1 cellular context compared by ENCODE assay signal in the genomic region with DNA sequence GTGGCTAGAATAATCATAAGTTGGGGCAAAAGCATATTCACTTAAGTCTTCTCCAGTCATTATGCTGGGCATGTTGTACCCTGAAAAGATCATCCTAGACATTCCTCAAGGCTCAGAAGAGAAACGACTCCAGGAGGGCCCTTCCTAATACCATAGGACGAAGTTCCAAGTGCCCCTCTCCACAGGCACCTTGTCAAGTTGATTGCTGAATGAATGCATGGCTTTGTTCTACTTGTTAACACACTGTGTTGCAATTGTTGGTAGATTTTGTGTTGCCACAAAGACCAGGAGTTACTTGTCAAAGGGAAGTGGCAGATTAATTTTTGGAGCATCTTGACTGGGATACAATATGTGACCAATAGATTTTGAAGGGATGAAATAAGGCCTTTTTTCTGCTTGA.
TF ChIP-seq lines count a peak whose summit lies in the region.

No MANE protein-coding gene starts in this region.

TF ChIP-seq in WTC11, 78 proteins besides CTCF, POLR2A, EP300 and RAD21 (continued from another document):
- TF ChIP-seq E2F1 (CRISPR knock-in tag; IDR thresholded peaks at IDR 0.05) (no peak), CREB1 (CRISPR knock-in tag; IDR thresholded peaks at IDR 0.05) (no peak), JUN (CRISPR knock-in tag; IDR thresholded peaks at IDR 0.05) (no peak), TEAD1 (CRISPR knock-in tag; IDR thresholded peaks at IDR 0.05) (0 out of 2 replicates have a peak, but pooled peaks have one; percentile 54)
- TF ChIP-seq, protein P1, sequence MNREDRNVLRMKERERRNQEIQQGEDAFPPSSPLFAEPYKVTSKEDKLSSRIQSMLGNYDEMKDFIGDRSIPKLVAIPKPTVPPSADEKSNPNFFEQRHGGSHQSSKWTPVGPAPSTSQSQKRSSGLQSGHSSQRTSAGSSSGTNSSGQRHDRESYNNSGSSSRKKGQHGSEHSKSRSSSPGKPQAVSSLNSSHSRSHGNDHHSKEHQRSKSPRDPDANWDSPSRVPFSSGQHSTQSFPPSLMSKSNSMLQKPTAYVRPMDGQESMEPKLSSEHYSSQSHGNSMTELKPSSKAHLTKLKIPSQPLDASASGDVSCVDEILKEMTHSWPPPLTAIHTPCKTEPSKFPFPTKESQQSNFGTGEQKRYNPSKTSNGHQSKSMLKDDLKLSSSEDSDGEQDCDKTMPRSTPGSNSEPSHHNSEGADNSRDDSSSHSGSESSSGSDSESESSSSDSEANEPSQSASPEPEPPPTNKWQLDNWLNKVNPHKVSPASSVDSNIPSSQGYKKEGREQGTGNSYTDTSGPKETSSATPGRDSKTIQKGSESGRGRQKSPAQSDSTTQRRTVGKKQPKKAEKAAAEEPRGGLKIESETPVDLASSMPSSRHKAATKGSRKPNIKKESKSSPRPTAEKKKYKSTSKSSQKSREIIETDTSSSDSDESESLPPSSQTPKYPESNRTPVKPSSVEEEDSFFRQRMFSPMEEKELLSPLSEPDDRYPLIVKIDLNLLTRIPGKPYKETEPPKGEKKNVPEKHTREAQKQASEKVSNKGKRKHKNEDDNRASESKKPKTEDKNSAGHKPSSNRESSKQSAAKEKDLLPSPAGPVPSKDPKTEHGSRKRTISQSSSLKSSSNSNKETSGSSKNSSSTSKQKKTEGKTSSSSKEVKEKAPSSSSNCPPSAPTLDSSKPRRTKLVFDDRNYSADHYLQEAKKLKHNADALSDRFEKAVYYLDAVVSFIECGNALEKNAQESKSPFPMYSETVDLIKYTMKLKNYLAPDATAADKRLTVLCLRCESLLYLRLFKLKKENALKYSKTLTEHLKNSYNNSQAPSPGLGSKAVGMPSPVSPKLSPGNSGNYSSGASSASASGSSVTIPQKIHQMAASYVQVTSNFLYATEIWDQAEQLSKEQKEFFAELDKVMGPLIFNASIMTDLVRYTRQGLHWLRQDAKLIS (CRISPR knock-in tag; IDR thresholded peaks at IDR 0.05; ENCODE audit: borderline replicate concordance), result no peak
